34 cellular contexts compared by ENCODE assay signal in the genomic region with DNA sequence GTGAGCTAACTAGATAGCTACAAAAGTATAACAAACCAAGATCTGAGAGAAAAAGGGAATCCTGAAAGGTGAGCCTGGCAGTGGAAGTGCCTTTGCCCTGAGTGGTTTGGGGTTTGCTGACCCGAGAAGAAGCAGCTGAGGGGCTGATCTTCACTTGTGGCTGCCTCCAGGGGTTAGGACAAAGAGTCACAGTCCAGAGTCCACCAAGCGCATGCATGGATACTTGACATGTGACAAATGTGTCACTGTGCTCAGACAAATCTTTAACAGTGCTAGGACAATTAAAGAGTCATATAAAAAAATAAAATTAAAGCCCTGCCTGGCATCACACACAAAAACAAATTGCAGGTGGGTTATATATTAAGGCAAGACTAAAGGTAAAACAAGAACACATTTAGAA.
"Had no signal": no experiment of that assay in that cellular context is flagged by ENCODE, and none has a peak within 500 bp of the region (broad histone marks: within the 10 kb centered on the region; RNA-seq: fewer than 3 reads in every experiment).

No MANE protein-coding gene starts in this region.

- H3K36me3 Mint-ChIP-seq: activated CD4-positive, alpha-beta memory T cell treated with anti-CD3 and anti-CD28 coated beads for 36 hours; activated CD8-positive, alpha-beta memory T cell treated with anti-CD3 and anti-CD28 coated beads, Interleukin-2, amount 10 ng/mL, durations not matched to agents 7 days and 5 days; activated naive CD4-positive, alpha-beta T cell treated with anti-CD3 and anti-CD28 coated beads, Interleukin-2, amount 10 ng/mL, durations not matched to agents 7 days and 5 days; activated naive CD4-positive, alpha-beta T cell treated with anti-CD3 and anti-CD28 coated beads, Interleukin-2, amount 50 U/mL, for 72 hours; activated naive CD8-positive, alpha-beta T cell treated with anti-CD3 and anti-CD28 coated beads, Interleukin-2, amount 10 ng/mL, durations not matched to agents 7 days and 5 days; brain; T-cell had no signal

- DNase-seq: activated CD4-positive, alpha-beta memory T cell treated with anti-CD3 and anti-CD28 coated beads for 36 hours; activated CD4-positive, alpha-beta T cell treated with anti-CD3 and anti-CD28 coated beads for 36 hours; activated CD4-positive, alpha-beta T cell treated with anti-CD3 and anti-CD28 coated beads, Interleukin-2, amount 10 ng/mL, durations not matched to agents 24 days and 14 days; activated CD4-positive, CD25-positive, alpha-beta regulatory T cell; activated CD4-positive, CD25-positive, alpha-beta regulatory T cell treated with anti-CD3 and anti-CD28 coated beads, Interleukin-2, amount 50 U/mL, for 72 hours; activated CD8-positive, alpha-beta memory T cell treated with anti-CD3 and anti-CD28 coated beads, Interleukin-2, amount 10 ng/mL, durations not matched to agents 7 days and 5 days; activated CD8-positive, alpha-beta memory T cell treated with anti-CD3 and anti-CD28 coated beads, Interleukin-2, amount 50 U/mL, for 4 hours; activated CD8-positive, alpha-beta T cell treated with anti-CD3 and anti-CD28 coated beads, Interleukin-2, amount 10 ng/mL, durations not matched to agents 7 days and 5 days; activated effector memory CD4-positive, alpha-beta T cell treated with anti-CD3 and anti-CD28 coated beads, Interleukin-2, amount 50 U/mL, for 16 hours; activated naive CD4-positive, alpha-beta T cell treated with anti-CD3 and anti-CD28 coated beads, Interleukin-2, amount 10 ng/mL, durations not matched to agents 7 days and 5 days; activated naive CD8-positive, alpha-beta T cell treated with anti-CD3 and anti-CD28 coated beads, Interleukin-2, amount 10 ng/mL, durations not matched to agents 7 days and 5 days; activated T-cell treated with anti-CD3 and anti-CD28 coated beads, Interleukin-2, amount 50 U/mL, for 1 hour; activated T-cell treated with anti-CD3 and anti-CD28 coated beads, Interleukin-2, amount 50 U/mL, for 48 hours; dorsolateral prefrontal cortex; effector memory CD4-positive, alpha-beta T cell; endodermal cell; foreskin fibroblast; SW 1271; T-cell; T1000 had no signal

- H3K4me3 Mint-ChIP-seq: activated CD4-positive, alpha-beta memory T cell treated with anti-CD3 and anti-CD28 coated beads for 36 hours; activated CD4-positive, alpha-beta T cell treated with anti-CD3 and anti-CD28 coated beads for 36 hours; activated CD4-positive, alpha-beta T cell treated with anti-CD3 and anti-CD28 coated beads, Interleukin-2, amount 10 ng/mL, durations not matched to agents 24 days and 14 days; activated CD8-positive, alpha-beta memory T cell treated with anti-CD3 and anti-CD28 coated beads, Interleukin-2, amount 10 ng/mL, durations not matched to agents 7 days and 5 days; activated CD8-positive, alpha-beta T cell treated with anti-CD3 and anti-CD28 coated beads, Interleukin-2, amount 10 ng/mL, durations not matched to agents 7 days and 5 days; activated naive CD4-positive, alpha-beta T cell treated with anti-CD3 and anti-CD28 coated beads, Interleukin-2, amount 10 ng/mL, durations not matched to agents 7 days and 5 days; activated naive CD8-positive, alpha-beta T cell treated with anti-CD3 and anti-CD28 coated beads, Interleukin-2, amount 10 ng/mL, durations not matched to agents 7 days and 5 days; activated T-helper 1 cell treated with anti-CD3 and anti-CD28 coated beads, Interleukin-12 subunit alpha, Interleukin-12 subunit beta, Interleukin-2, Interleukin-4 antibody, amounts not matched to agents 30 ng/mL and 10 ng/mL and 1 ng/mL, durations not matched to agents 14 hours and 24 hours and 36 hours; brain; central memory CD8-positive, alpha-beta T cell; dendritic cell treated with granulocyte-macrophage colony-stimulating factor and Interleukin-4, amounts not matched to agents 40 ng/mL and 50 ng/mL, for 4 days; endodermal cell; T-cell; T-helper 1 cell treated with Interleukin-12 subunit alpha and Interleukin-12 subunit beta and Interleukin-4 antibody, amounts not matched to agents 30 μg/mL and 1 μg/mL, for 36 hours; T-helper 2 cell treated with Interferon-gamma antibody and Interleukin-4, amounts not matched to agents 5 μg/mL and 100 μg/mL, for 36 hours had no signal

- H3K27me3 ChIP-seq: ascending aorta, cardiac muscle cell had no signal

- H3K4me3 ChIP-seq: ascending aorta, breast epithelium, cardiac muscle cell, coronary artery, dorsolateral prefrontal cortex had no signal

- H3K9me3 Mint-ChIP-seq: activated naive CD4-positive, alpha-beta T cell treated with anti-CD3 and anti-CD28 coated beads, Interleukin-2, amount 10 ng/mL, durations not matched to agents 7 days and 5 days; activated T-helper 1 cell treated with anti-CD3 and anti-CD28 coated beads, Interleukin-12 subunit alpha, Interleukin-12 subunit beta, Interleukin-2, Interleukin-4 antibody, amounts not matched to agents 30 ng/mL and 10 ng/mL and 1 ng/mL, durations not matched to agents 14 hours and 24 hours and 36 hours; activated T-helper 2 cell treated with anti-CD3 and anti-CD28 coated beads, Interferon-gamma antibody, Interleukin-2, Interleukin-4, amounts not matched to agents 10 μg/mL and 5 μg/mL and 100 μg/mL, durations not matched to agents 14 hours and 24 hours and 36 hours; central memory CD8-positive, alpha-beta T cell had no signal

- H3K27me3 Mint-ChIP-seq: activated CD4-positive, alpha-beta memory T cell treated with anti-CD3 and anti-CD28 coated beads for 36 hours; activated CD4-positive, alpha-beta T cell treated with anti-CD3 and anti-CD28 coated beads, Interleukin-2, amount 10 ng/mL, durations not matched to agents 24 days and 14 days; activated naive CD8-positive, alpha-beta T cell treated with anti-CD3 and anti-CD28 coated beads, Interleukin-2, amount 10 ng/mL, durations not matched to agents 7 days and 5 days; central memory CD8-positive, alpha-beta T cell; dendritic cell treated with granulocyte-macrophage colony-stimulating factor and Interleukin-4, amounts not matched to agents 40 ng/mL and 50 ng/mL, for 4 days had no signal

- H3K36me3 ChIP-seq: ascending aorta, breast epithelium, cardiac muscle cell had no signal

- ATAC-seq: activated CD4-positive, alpha-beta T cell treated with anti-CD3 and anti-CD28 coated beads for 36 hours; activated CD8-positive, alpha-beta memory T cell treated with anti-CD3 and anti-CD28 coated beads, Interleukin-2, amount 10 ng/mL, durations not matched to agents 7 days and 5 days; activated CD8-positive, alpha-beta T cell treated with anti-CD3 and anti-CD28 coated beads, Interleukin-2, amount 10 ng/mL, durations not matched to agents 7 days and 5 days; activated naive CD4-positive, alpha-beta T cell treated with anti-CD3 and anti-CD28 coated beads, Interleukin-2, amount 50 U/mL, for 72 hours; esophagus mucosa; T-cell had no signal

- H3K4me1 Mint-ChIP-seq: activated CD4-positive, alpha-beta T cell treated with anti-CD3 and anti-CD28 coated beads for 36 hours; activated CD4-positive, alpha-beta T cell treated with anti-CD3 and anti-CD28 coated beads, Interleukin-2, amount 10 ng/mL, durations not matched to agents 24 days and 14 days; activated CD8-positive, alpha-beta memory T cell treated with anti-CD3 and anti-CD28 coated beads, Interleukin-2, amount 10 ng/mL, durations not matched to agents 7 days and 5 days; activated naive CD4-positive, alpha-beta T cell treated with anti-CD3 and anti-CD28 coated beads, Interleukin-2, amount 10 ng/mL, durations not matched to agents 7 days and 5 days; activated naive CD8-positive, alpha-beta T cell treated with anti-CD3 and anti-CD28 coated beads, Interleukin-2, amount 10 ng/mL, durations not matched to agents 7 days and 5 days; brain; central memory CD8-positive, alpha-beta T cell; endodermal cell; T-cell had no signal

- H3K9me3 ChIP-seq: ascending aorta had no signal

- H3K27ac Mint-ChIP-seq: activated CD4-positive, alpha-beta memory T cell treated with anti-CD3 and anti-CD28 coated beads for 36 hours; activated CD4-positive, alpha-beta T cell treated with anti-CD3 and anti-CD28 coated beads for 36 hours; activated CD4-positive, alpha-beta T cell treated with anti-CD3 and anti-CD28 coated beads, Interleukin-2, amount 10 ng/mL, durations not matched to agents 24 days and 14 days; activated CD8-positive, alpha-beta memory T cell treated with anti-CD3 and anti-CD28 coated beads, Interleukin-2, amount 10 ng/mL, durations not matched to agents 7 days and 5 days; activated CD8-positive, alpha-beta T cell treated with anti-CD3 and anti-CD28 coated beads, Interleukin-2, amount 10 ng/mL, durations not matched to agents 7 days and 5 days; activated naive CD4-positive, alpha-beta T cell treated with anti-CD3 and anti-CD28 coated beads, Interleukin-2, amount 10 ng/mL, durations not matched to agents 7 days and 5 days; activated naive CD4-positive, alpha-beta T cell treated with anti-CD3 and anti-CD28 coated beads, Interleukin-2, amount 50 U/mL, for 72 hours; activated naive CD8-positive, alpha-beta T cell treated with anti-CD3 and anti-CD28 coated beads, Interleukin-2, amount 10 ng/mL, durations not matched to agents 7 days and 5 days; activated T-helper 1 cell treated with anti-CD3 and anti-CD28 coated beads, Interleukin-12 subunit alpha, Interleukin-12 subunit beta, Interleukin-2, Interleukin-4 antibody, amounts not matched to agents 30 ng/mL and 10 ng/mL and 1 ng/mL, durations not matched to agents 14 hours and 24 hours and 36 hours; activated T-helper 2 cell treated with anti-CD3 and anti-CD28 coated beads, Interferon-gamma antibody, Interleukin-2, Interleukin-4, amounts not matched to agents 10 μg/mL and 5 μg/mL and 100 μg/mL, durations not matched to agents 14 hours and 24 hours and 36 hours; brain; dendritic cell treated with granulocyte-macrophage colony-stimulating factor and Interleukin-4, amounts not matched to agents 40 ng/mL and 50 ng/mL, for 4 days; endodermal cell; T-cell; T-helper 1 cell treated with Interleukin-12 subunit alpha and Interleukin-12 subunit beta and Interleukin-4 antibody, amounts not matched to agents 30 μg/mL and 1 μg/mL, for 36 hours; T-helper 2 cell treated with Interferon-gamma antibody and Interleukin-4, amounts not matched to agents 5 μg/mL and 100 μg/mL, for 36 hours had no signal

- FAIRE-seq: frontal cortex had no signal

- H3K4me1 ChIP-seq: ascending aorta, breast epithelium had no signal

- H3K27ac ChIP-seq: ascending aorta, breast epithelium, cardiac muscle cell, coronary artery, dorsolateral prefrontal cortex had no signal
